ENCODE assay signal across 9 cellular contexts in genomic region chr17:8922451-8922850, GRCh38. TPM values are rescaled to one million over a fixed set of nuclear protein-coding genes. Genes with fewer than 3 reads are reported as not detected.
DNase-seq lines count a peak whose midpoint lies in the region; TF ChIP-seq lines count a peak whose summit lies in the region.
"Had no signal": no experiment of that assay in that cellular context is flagged by ENCODE, and none has a peak within 500 bp of the region (broad histone marks: within the 10 kb centered on the region; RNA-seq: fewer than 3 reads in every experiment).

No MANE protein-coding gene starts in this region.

- H3K4me1 ChIP-seq in neutrophil (ENCODE audit: control insufficient read depth in 1 of 2, insufficient read depth in 1 of 2, low read depth in 1 of 2, low read length in 1 of 2) = peaks cover 65 to 77% of the 10 kb centered on the region in 2 experiments

- H3K36me3 ChIP-seq in neutrophil = peaks cover 1% of the 10 kb centered on the region

- peak overlapping the region in 1 of 2 experiments; percentile 26 for H3K4me3 ChIP-seq in neutrophil (ENCODE audit: low read depth in 1 of 2, low read length in 1 of 2)
- H3K4me3 ChIP-seq: GM12878 had no signal

- H3K27ac ChIP-seq in neutrophil = peak overlapping the region; percentile 92

- H3K27me3 Mint-ChIP-seq in CD14-positive monocyte (ENCODE audit: low read depth in 3 of 3) = no peaks in the 10 kb centered on the region
- H3K27me3 Mint-ChIP-seq in dendritic cell treated with granulocyte-macrophage colony-stimulating factor and Interleukin-4, amounts not matched to agents 40 ng/mL and 50 ng/mL, for 4 days = no peaks in the 10 kb centered on the region

- TF ChIP-seq CTCF in CD14-positive monocyte (IDR thresholded peaks at IDR 0.05) (no peak), neutrophil (IDR thresholded peaks at IDR 0.05) (no peak)

- DNase-seq in CD14-positive monocyte (ENCODE audit: low spot score) = peak; percentile 76
- DNase-seq in NCI-H226 = peak; percentile 90
- no peak for DNase-seq in KG1 (lab: John Stamatoyannopoulos, UW)
- DNase-seq in stimulated activated CD4-positive, alpha-beta T cell treated with anti-CD3 and anti-CD28 coated beads, Interleukin-4, amount 100 ng/mL, for 1 hour = no peak
- DNase-seq in T1000 (lab: John Stamatoyannopoulos, UW) = no peak
- no peak for DNase-seq in NCI-H1930 (lab: John Stamatoyannopoulos, UW)

- H3K4me3 Mint-ChIP-seq in CD14-positive monocyte = peak overlapping the region in 1 of 2 donors; percentile 85
- peak overlapping the region; percentile 69 for H3K4me3 Mint-ChIP-seq in dendritic cell treated with granulocyte-macrophage colony-stimulating factor and Interleukin-4, amounts not matched to agents 40 ng/mL and 50 ng/mL, for 4 days

- peak overlapping the region in 4 of 7 donors; percentile 99 to 100 (median 99) for H3K27ac Mint-ChIP-seq in CD14-positive monocyte
- H3K27ac Mint-ChIP-seq in dendritic cell treated with granulocyte-macrophage colony-stimulating factor and Interleukin-4, amounts not matched to agents 40 ng/mL and 50 ng/mL, for 4 days = no peak overlapping the region

- peaks cover 4 to 17% (median 12%) of the 10 kb centered on the region in 7 donors for H3K9me3 Mint-ChIP-seq in CD14-positive monocyte
- H3K9me3 Mint-ChIP-seq in dendritic cell treated with granulocyte-macrophage colony-stimulating factor and Interleukin-4, amounts not matched to agents 40 ng/mL and 50 ng/mL, for 4 days = no peaks in the 10 kb centered on the region

- peaks cover 36% of the 10 kb centered on the region for H3K4me1 Mint-ChIP-seq in CD14-positive monocyte
- H3K4me1 Mint-ChIP-seq in dendritic cell treated with granulocyte-macrophage colony-stimulating factor and Interleukin-4, amounts not matched to agents 40 ng/mL and 50 ng/mL, for 4 days (ENCODE audit: low read depth) = peaks cover 22% of the 10 kb centered on the region

- no peaks in the 10 kb centered on the region for H3K9me3 ChIP-seq in neutrophil

- no peaks in the 10 kb centered on the region for H3K27me3 ChIP-seq in neutrophil

- H3K36me3 Mint-ChIP-seq in CD14-positive monocyte = peaks cover 24 to 28% of the 10 kb centered on the region in 2 donors
- peaks cover 29% of the 10 kb centered on the region for H3K36me3 Mint-ChIP-seq in dendritic cell treated with granulocyte-macrophage colony-stimulating factor and Interleukin-4, amounts not matched to agents 40 ng/mL and 50 ng/mL, for 4 days (ENCODE audit: low read depth)

- intact Hi-C loops in CD14-positive monocyte (cut with micrococcal nuclease) = loop anchor here in 1 of 2 donors (2.0 kb wide), 2 partner anchors 32 to 42 kb away; partner anchors contain the start of gene PIK3R5
- intact Hi-C loops in dendritic cell treated with granulocyte-macrophage colony-stimulating factor and Interleukin-4, amounts not matched to agents 40 ng/mL and 50 ng/mL, for 4 days (cut with micrococcal nuclease) = loop anchor here (2.0 to 5.0 kb wide), 2 partner anchors 32 to 45 kb away; partner anchors contain the start of gene PIK3R5

RNA-seq across cellular contexts. Expression of gene PIK3R5, which starts 43.1 kb away (rescaled TPM):
- polyA plus RNA-seq in CD14-positive monocyte = 10 to 100 TPM; 32.1 to 47.5 TPM

RNA-seq across cellular contexts. Expression of gene PIK3R6, which starts 55.0 kb away (rescaled TPM):
- 1 to 10 TPM; 3.6 to 5.8 TPM for polyA plus RNA-seq in CD14-positive monocyte

Comparison
In these comparisons a context has a peak if more than half of its experiments do, and no peak if none do; other contexts are left out.
1. DNase-seq: peak in CD14-positive monocyte (single experiment) and NCI-H226 (single experiment); none in KG1 (single experiment), stimulated activated CD4-positive, alpha-beta T cell treated with anti-CD3 and anti-CD28 coated beads, Interleukin-4, amount 100 ng/mL, for 1 hour (single experiment), T1000 (single experiment) and NCI-H1930 (0 of 2).